7 cellular contexts compared by ENCODE assay signal in genomic region chr14:72518809-72519377, GRCh38.
A peak's percentile ranks its signal among the peaks of the same experiment; 100 is the strongest.
DNase-seq lines count a peak whose midpoint lies in the region; ATAC-seq lines count a peak whose summit lies in the region.

No MANE protein-coding gene starts in this region.

- 44% methylated on average over 4 of the region's 4 CpGs for WGBS in right cardiac atrium

- H3K27ac ChIP-seq in SJCRH30, result no peak overlapping the region
- H3K27ac ChIP-seq in right cardiac atrium (ENCODE audit: low read length), result no peak overlapping the region

- DNase-seq in activated CD4-positive, alpha-beta T cell treated with anti-CD3 and anti-CD28 coated beads for 48 hours, result peak; percentile 47
- DNase-seq in stimulated activated CD4-positive, alpha-beta T cell treated with anti-CD3 and anti-CD28 coated beads, Interleukin-2, amount 100 ng/mL, for 4 hours (ENCODE audit: low read depth), result peak; percentile 41
- no peak for DNase-seq in ureter (ENCODE audit: low spot score)
- DNase-seq in SJCRH30, result no peak
- no peak for DNase-seq in right cardiac atrium

- peak; percentile 62 for ATAC-seq in GM19438 (IDR thresholded peaks at IDR 0.05; ENCODE audit: low read depth, unreplicated experiment)
- ATAC-seq in HG03175 (IDR thresholded peaks at IDR 0.05; ENCODE audit: unreplicated experiment), result peak; percentile 77
- ATAC-seq in right cardiac atrium, result no peak

- H3K9me3 ChIP-seq in SJCRH30 (replicated peaks) (no peaks in the 10 kb centered on the region), right cardiac atrium (ENCODE audit: control insufficient read depth, low read length) (no peaks in the 10 kb centered on the region)

- H3K27me3 ChIP-seq in SJCRH30, result no peaks in the 10 kb centered on the region
- H3K27me3 ChIP-seq in right cardiac atrium (ENCODE audit: control insufficient read depth, insufficient read depth), result no peaks in the 10 kb centered on the region

- intact Hi-C loops in right cardiac atrium (cut with DNase I), result loop anchor here in 3 of 4 donors (5.0 kb wide), 3 partner anchors 383 to 428 kb away; no protein-coding TSS in a partner anchor

- no peaks in the 10 kb centered on the region for H3K36me3 ChIP-seq in SJCRH30

- H3K4me1 ChIP-seq in SJCRH30 (no peaks in the 10 kb centered on the region), right cardiac atrium (ENCODE audit: control insufficient read depth, insufficient read depth, low read length) (no peaks in the 10 kb centered on the region)

- H3K4me3 ChIP-seq in SJCRH30 (no peak overlapping the region), right cardiac atrium (ENCODE audit: low read length) (no peak overlapping the region)

Comparison
In these comparisons a context has a peak if more than half of its experiments do, and no peak if none do; other contexts are left out.
1. ATAC-seq: peak in GM19438 (single experiment) and HG03175 (single experiment); none in right cardiac atrium (0 of 2).
2. DNase-seq: peak in activated CD4-positive, alpha-beta T cell treated with anti-CD3 and anti-CD28 coated beads for 48 hours (single experiment) and stimulated activated CD4-positive, alpha-beta T cell treated with anti-CD3 and anti-CD28 coated beads, Interleukin-2, amount 100 ng/mL, for 4 hours (single experiment); none in ureter (single experiment), SJCRH30 (0 of 2) and right cardiac atrium (0 of 3).